Comparison of ENCODE assay signal across 7 cellular contexts in genomic region chr12:48342980-48343379, GRCh38.
"Had no signal": no experiment of that assay in that cellular context is flagged by ENCODE, and none has a peak within 500 bp of the region (broad histone marks: within the 10 kb centered on the region; RNA-seq: fewer than 3 reads in every experiment).

No MANE protein-coding gene starts in this region.

- H3K4me3 ChIP-seq: GM23338, K562 had no signal

- H2AFZ ChIP-seq: GM23338 had no signal

- H3K27ac Mint-ChIP-seq: GM23338 had no signal

- H3K9me3 Mint-ChIP-seq: GM23338, H9 had no signal

- H3K4me1 Mint-ChIP-seq: GM23338, H9 had no signal

- DNase-seq: H9, HCEC 1CT, KG1 had no signal

- ATAC-seq: GM23338, HepG2, K562 had no signal

- H3K4me2 ChIP-seq: GM23338 had no signal

- H3K4me3 Mint-ChIP-seq: GM23338, H9 had no signal

- H3K27ac ChIP-seq: HL-60 had no signal
